Comparison of ENCODE assay signal across 1 cellular context in genomic region chr2:8833863-8834262, GRCh38.
TF ChIP-seq lines count a peak whose summit lies in the region.

No MANE protein-coding gene starts in this region.

TF ChIP-seq in H1, 55 proteins besides CTCF, POLR2A, EP300 and RAD21:
- no peak for TF ChIP-seq HDAC6 (IDR thresholded peaks at IDR 0.05; ENCODE audit: low read depth, low read length)
- TF ChIP-seq SIX5 (IDR thresholded peaks at IDR 0.05; ENCODE audit: low read depth, low read length) = no peak
- TF ChIP-seq POU5F1 (IDR thresholded peaks at IDR 0.05; ENCODE audit: low read depth, low read length) = no peak
- no peak for TF ChIP-seq E2F6 (IDR thresholded peaks at IDR 0.05)
- no peak for TF ChIP-seq SUZ12 (IDR thresholded peaks at IDR 0.05; ENCODE audit: low read length)
- TF ChIP-seq ASH2L (IDR thresholded peaks at IDR 0.05; ENCODE audit: low read length) = no peak
- TF ChIP-seq ZNF274 (IDR thresholded peaks at IDR 0.05; ENCODE audit: borderline replicate concordance, extremely low read depth, low read length) = no peak
- TF ChIP-seq JUND (IDR thresholded peaks at IDR 0.05; ENCODE audit: low read length) = no peak
